In genomic region chr2:3692375-3692774, GRCh38 we compare ENCODE assay signal across 9 cellular contexts. TPM values are rescaled to one million over a fixed set of nuclear protein-coding genes. Genes with fewer than 3 reads are reported as not detected.
DNase-seq lines count a peak whose midpoint lies in the region; ATAC-seq and TF ChIP-seq lines count a peak whose summit lies in the region.
"Had no signal": no experiment of that assay in that cellular context is flagged by ENCODE, and none has a peak within 500 bp of the region (broad histone marks: within the 10 kb centered on the region; RNA-seq: fewer than 3 reads in every experiment).

No MANE protein-coding gene starts in this region.

- DNase-seq in COLO829 (ENCODE audit: low spot score) (peak; percentile 53), RKO (ENCODE audit: low spot score) (peak; percentile 68), iPS-NIHi11 (ENCODE audit: low spot score) (peak; percentile 55), HPDE6-E6E7 (ENCODE audit: extremely low spot score) (no peak), natural killer cell (no peak)
- peak; percentile 30 for DNase-seq in Jurkat, Clone E6-1 (ENCODE audit: low read depth, low spot score)

- no peak for ATAC-seq in natural killer cell
- ATAC-seq in HG03521 (IDR thresholded peaks at IDR 0.05; ENCODE audit: unreplicated experiment) = no peak
- no peak for ATAC-seq in GM19351 (IDR thresholded peaks at IDR 0.05; ENCODE audit: unreplicated experiment)

- no peak overlapping the region for H3K4me3 ChIP-seq in Jurkat, Clone E6-1 (ENCODE audit: low read length)

- peaks cover 6 to 17% of the 10 kb centered on the region in 2 donors for H3K27me3 Mint-ChIP-seq in natural killer cell (ENCODE audit: low read depth in 2 of 2)

- no peak overlapping the region for H3K4me3 Mint-ChIP-seq in natural killer cell

- peaks cover 2 to 3% of the 10 kb centered on the region in 2 donors for H3K9me3 Mint-ChIP-seq in natural killer cell

- H3K4me1 Mint-ChIP-seq in natural killer cell = no peaks in the 10 kb centered on the region

- intact Hi-C loops in natural killer cell (cut with micrococcal nuclease) = no loop called here

- TF ChIP-seq CTCF in natural killer cell (IDR thresholded peaks at IDR 0.05) = no peak

- no peak overlapping the region for H3K27ac Mint-ChIP-seq in natural killer cell

- no peaks in the 10 kb centered on the region for H3K36me3 Mint-ChIP-seq in natural killer cell

RNA-seq across cellular contexts. Expression of gene DCDC2C, which starts 11.0 kb away (rescaled TPM):
- polyA plus RNA-seq in Jurkat, Clone E6-1 (2012; ENCODE audit: insufficient read depth, insufficient read length) = not detected
- total RNA-seq in natural killer cell = not detected
- total RNA-seq: skeletal muscle tissue had no signal

RNA-seq across cellular contexts. Expression of gene ALLC, which starts 34.4 kb away (rescaled TPM):
- polyA plus RNA-seq in Jurkat, Clone E6-1 (2012; ENCODE audit: insufficient read depth, insufficient read length) = not detected
- not detected for total RNA-seq in natural killer cell
- total RNA-seq: skeletal muscle tissue had no signal

Comparison
In these comparisons a context has a peak if more than half of its experiments do, and no peak if none do; other contexts are left out.
1. DNase-seq: peak in COLO829 (single experiment), Jurkat, Clone E6-1 (single experiment), RKO (single experiment) and iPS-NIHi11 (single experiment); none in HPDE6-E6E7 (single experiment) and natural killer cell (single experiment).